24 cellular contexts compared by ENCODE assay signal in the genomic region with DNA sequence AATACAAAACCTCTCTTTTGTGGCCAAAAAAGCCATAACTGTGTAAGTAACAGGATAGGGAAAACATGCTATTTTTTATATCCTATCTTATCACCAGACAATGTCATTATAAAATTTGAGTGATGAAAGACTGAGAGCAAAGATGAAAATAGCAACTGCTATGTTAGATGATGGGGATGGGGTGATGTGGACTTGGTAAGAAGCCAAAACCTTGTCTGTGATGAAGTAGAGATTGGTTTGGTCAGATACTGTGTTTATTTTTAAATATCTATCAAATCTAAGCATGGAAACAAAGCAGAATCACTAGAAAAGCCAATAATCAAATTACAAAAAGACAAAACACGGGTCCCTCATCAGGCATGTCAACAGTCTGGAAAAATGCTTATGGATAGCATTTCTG.
"Had no signal": no experiment of that assay in that cellular context is flagged by ENCODE, and none has a peak within 500 bp of the region (broad histone marks: within the 10 kb centered on the region; RNA-seq: fewer than 3 reads in every experiment).

No MANE protein-coding gene starts in this region.

- H3K27ac ChIP-seq: colonic mucosa, esophagus muscularis mucosa, lower lobe of right lung, neural progenitor cell, prostate gland, right atrium auricular region, stomach, thyroid gland, vagina had no signal

- H3K9me3 ChIP-seq: colonic mucosa, esophagus muscularis mucosa, lower lobe of right lung, prostate gland, right atrium auricular region, stomach, thyroid gland, vagina had no signal

- H3K4me1 Mint-ChIP-seq: neural progenitor cell; stimulated activated effector memory CD8-positive, alpha-beta T cell treated with anti-CD3 and anti-CD28 coated beads, Interleukin-12 subunit alpha, Interleukin-12 subunit beta, amount 100 ng/mL, for 72 hours had no signal

- FAIRE-seq: endothelial cell of umbilical vein, frontal cortex, keratinocyte had no signal

- H3K9me3 Mint-ChIP-seq: neural progenitor cell; stimulated activated effector memory CD8-positive, alpha-beta T cell treated with anti-CD3 and anti-CD28 coated beads, Interleukin-12 subunit alpha, Interleukin-12 subunit beta, amount 100 ng/mL, for 72 hours had no signal

- ATAC-seq: left ventricle myocardium superior; lower lobe of right lung; naive thymus-derived CD4-positive, alpha-beta T cell; sciatic nerve; stimulated activated effector memory CD8-positive, alpha-beta T cell treated with anti-CD3 and anti-CD28 coated beads, Interleukin-12 subunit alpha, Interleukin-12 subunit beta, amount 100 ng/mL, for 72 hours had no signal

- H3K4me2 ChIP-seq: neural progenitor cell had no signal

- DNase-seq: colonic mucosa; dermis blood vessel endothelial cell; effector memory CD4-positive, alpha-beta T cell; hypothalamus; left ventricle myocardium superior; lower lobe of right lung; naive thymus-derived CD4-positive, alpha-beta T cell; stimulated activated CD4-positive, alpha-beta T cell treated with anti-CD3 and anti-CD28 coated beads, Interleukin-2, amount 100 ng/mL, for 24 hours; stimulated activated CD4-positive, alpha-beta T cell treated with anti-CD3 and anti-CD28 coated beads, Interleukin-4, amount 100 ng/mL, for 24 hours; stimulated activated naive CD4-positive, alpha-beta T cell treated with Interleukin-2 at 50 U/mL for 16 hours; stomach; thyroid gland; trophoblast cell had no signal

- H3K27me3 ChIP-seq: colonic mucosa, esophagus muscularis mucosa, neural progenitor cell, right atrium auricular region, stomach, thyroid gland, vagina had no signal

- H3K36me3 Mint-ChIP-seq: naive thymus-derived CD4-positive, alpha-beta T cell; neural progenitor cell; stimulated activated effector memory CD8-positive, alpha-beta T cell treated with anti-CD3 and anti-CD28 coated beads, Interleukin-12 subunit alpha, Interleukin-12 subunit beta, amount 100 ng/mL, for 72 hours had no signal

- H3K4me1 ChIP-seq: colonic mucosa, esophagus muscularis mucosa, lower lobe of right lung, neural progenitor cell, prostate gland, right atrium auricular region, stomach, thyroid gland, vagina had no signal

- H3K36me3 ChIP-seq: colonic mucosa, esophagus muscularis mucosa, lower lobe of right lung, neural progenitor cell, prostate gland, right atrium auricular region, stomach, thyroid gland, vagina had no signal

- H3K4me3 Mint-ChIP-seq: naive thymus-derived CD4-positive, alpha-beta T cell; nephron; neural progenitor cell; stimulated activated effector memory CD8-positive, alpha-beta T cell treated with anti-CD3 and anti-CD28 coated beads, Interleukin-12 subunit alpha, Interleukin-12 subunit beta, amount 100 ng/mL, for 72 hours had no signal

- H3K9ac ChIP-seq: neural progenitor cell had no signal

- H3K27ac Mint-ChIP-seq: naive thymus-derived CD4-positive, alpha-beta T cell; nephron; neural progenitor cell; stimulated activated effector memory CD8-positive, alpha-beta T cell treated with anti-CD3 and anti-CD28 coated beads, Interleukin-12 subunit alpha, Interleukin-12 subunit beta, amount 100 ng/mL, for 72 hours had no signal

- H3K4me3 ChIP-seq: colonic mucosa, esophagus muscularis mucosa, lower lobe of right lung, neural progenitor cell, prostate gland, right atrium auricular region, stomach, thyroid gland, vagina had no signal

- H2AFZ ChIP-seq: neural progenitor cell had no signal
